In the genomic region with DNA sequence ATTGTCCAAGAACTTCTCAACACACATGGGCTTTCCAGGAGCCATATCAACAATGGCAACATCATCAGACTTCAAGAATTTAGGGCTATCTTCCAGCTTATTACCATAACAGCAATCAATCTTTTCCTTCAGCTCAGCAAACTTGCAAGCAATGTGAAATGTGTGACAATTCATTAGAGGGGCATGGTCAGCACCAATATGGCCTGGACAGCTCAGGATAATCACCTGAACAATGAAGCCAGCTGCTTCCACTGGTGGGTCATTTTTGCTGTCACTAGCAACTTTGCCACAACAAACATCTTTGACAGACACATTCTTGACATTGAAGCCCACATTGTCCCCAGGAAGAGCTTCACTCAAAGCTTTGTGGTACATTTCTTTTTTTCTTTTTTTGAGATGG, we compare ENCODE assay signal across 3 cellular contexts.
TF ChIP-seq lines count a peak whose summit lies in the region.

No MANE protein-coding gene starts in this region.

TF ChIP-seq in SK-N-SH, 30 proteins besides CTCF, POLR2A, EP300 and RAD21 (continued from another document):
- TF ChIP-seq, protein P1, sequence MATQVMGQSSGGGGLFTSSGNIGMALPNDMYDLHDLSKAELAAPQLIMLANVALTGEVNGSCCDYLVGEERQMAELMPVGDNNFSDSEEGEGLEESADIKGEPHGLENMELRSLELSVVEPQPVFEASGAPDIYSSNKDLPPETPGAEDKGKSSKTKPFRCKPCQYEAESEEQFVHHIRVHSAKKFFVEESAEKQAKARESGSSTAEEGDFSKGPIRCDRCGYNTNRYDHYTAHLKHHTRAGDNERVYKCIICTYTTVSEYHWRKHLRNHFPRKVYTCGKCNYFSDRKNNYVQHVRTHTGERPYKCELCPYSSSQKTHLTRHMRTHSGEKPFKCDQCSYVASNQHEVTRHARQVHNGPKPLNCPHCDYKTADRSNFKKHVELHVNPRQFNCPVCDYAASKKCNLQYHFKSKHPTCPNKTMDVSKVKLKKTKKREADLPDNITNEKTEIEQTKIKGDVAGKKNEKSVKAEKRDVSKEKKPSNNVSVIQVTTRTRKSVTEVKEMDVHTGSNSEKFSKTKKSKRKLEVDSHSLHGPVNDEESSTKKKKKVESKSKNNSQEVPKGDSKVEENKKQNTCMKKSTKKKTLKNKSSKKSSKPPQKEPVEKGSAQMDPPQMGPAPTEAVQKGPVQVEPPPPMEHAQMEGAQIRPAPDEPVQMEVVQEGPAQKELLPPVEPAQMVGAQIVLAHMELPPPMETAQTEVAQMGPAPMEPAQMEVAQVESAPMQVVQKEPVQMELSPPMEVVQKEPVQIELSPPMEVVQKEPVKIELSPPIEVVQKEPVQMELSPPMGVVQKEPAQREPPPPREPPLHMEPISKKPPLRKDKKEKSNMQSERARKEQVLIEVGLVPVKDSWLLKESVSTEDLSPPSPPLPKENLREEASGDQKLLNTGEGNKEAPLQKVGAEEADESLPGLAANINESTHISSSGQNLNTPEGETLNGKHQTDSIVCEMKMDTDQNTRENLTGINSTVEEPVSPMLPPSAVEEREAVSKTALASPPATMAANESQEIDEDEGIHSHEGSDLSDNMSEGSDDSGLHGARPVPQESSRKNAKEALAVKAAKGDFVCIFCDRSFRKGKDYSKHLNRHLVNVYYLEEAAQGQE (IDR thresholded peaks at IDR 0.05; ENCODE audit: low read depth, low read length): peak; percentile 85
- TF ChIP-seq NFIC (IDR thresholded peaks at IDR 0.05; ENCODE audit: borderline replicate concordance) (no peak), MAX (IDR thresholded peaks at IDR 0.05; ENCODE audit: low read depth) (no peak), ELF1 (IDR thresholded peaks at IDR 0.05) (no peak)

TF ChIP-seq in SK-N-SH treated with all-trans-retinoic acid at 6 μM for 48 hours, 23 proteins besides CTCF, POLR2A, EP300 and RAD21 (continued from another document):
- no peak for TF ChIP-seq RARB (CRISPR knock-in tag; IDR thresholded peaks at IDR 0.05)

TF ChIP-seq in HCT116, 20 proteins besides CTCF, POLR2A, EP300 and RAD21 (continued from another document):
- no peak for TF ChIP-seq SRF (IDR thresholded peaks at IDR 0.05; ENCODE audit: low read depth)
- TF ChIP-seq, protein P1 (IDR thresholded peaks at IDR 0.05; ENCODE audit: low read depth): peak; percentile 27
